8 cellular contexts compared by ENCODE assay signal in genomic region chr1:239898067-239898730, GRCh38.
DNase-seq lines count a peak whose midpoint lies in the region; ATAC-seq and TF ChIP-seq lines count a peak whose summit lies in the region.

No MANE protein-coding gene starts in this region.

- H3K27ac ChIP-seq in coronary artery (no peak overlapping the region), left lung (no peak overlapping the region)

- peak; percentile 84 for TF ChIP-seq CTCF in coronary artery (IDR thresholded peaks at IDR 0.05)
- TF ChIP-seq CTCF in left lung (IDR thresholded peaks at IDR 0.05) = peak; percentile 85 to 88

- DNase-seq in Ammon's horn (ENCODE audit: low spot score) = peak; percentile 91
- DNase-seq in NCI-H345 treated with DMSO at 0.1 percent for 48 hours (lab: John Stamatoyannopoulos, UW; ENCODE audit: unreplicated experiment) = peak; percentile 45
- peak; percentile 51 to 63 for DNase-seq in activated CD4-positive, alpha-beta T cell treated with anti-CD3 and anti-CD28 coated beads for 24 hours (ENCODE audit: low read depth in 2 of 2)
- peak; percentile 75 for DNase-seq in coronary artery (ENCODE audit: low spot score)
- DNase-seq in left lung = peak; percentile 84 to 85
- peak; percentile 49 to 72 for DNase-seq in stimulated activated CD4-positive, alpha-beta T cell treated with anti-CD3 and anti-CD28 coated beads, Interleukin-4, amount 100 ng/mL, for 48 hours (ENCODE audit: low read depth in 2 of 2)

- no peaks in the 10 kb centered on the region for H3K27me3 ChIP-seq in left lung

- intact Hi-C loops in left lung (cut with DNase I) = loop anchor here in 1 of 2 donors (5.0 kb wide), 1 partner anchor 491 kb away; no protein-coding TSS in a partner anchor

- peaks cover 0 to 13% of the 10 kb centered on the region in 2 donors for H3K4me1 ChIP-seq in left lung

- H3K4me3 ChIP-seq in coronary artery (peak overlapping the region; percentile 39), left lung (no peak overlapping the region)

- H3K9me3 ChIP-seq in left lung = no peaks in the 10 kb centered on the region

- ATAC-seq in GM19043 (IDR thresholded peaks at IDR 0.05; ENCODE audit: low read depth, unreplicated experiment) = peak; percentile 92
- ATAC-seq in HG03280 (IDR thresholded peaks at IDR 0.05; ENCODE audit: unreplicated experiment) = peak; percentile 91
- ATAC-seq in left lung = peak; percentile 100

- H3K36me3 ChIP-seq in left lung = no peaks in the 10 kb centered on the region
